ENCODE assay signal across 8 cellular contexts in genomic region chr16:57485916-57486857, GRCh38. TPM values are rescaled to one million over a fixed set of nuclear protein-coding genes. Genes with fewer than 3 reads are reported as not detected.
DNase-seq lines count a peak whose midpoint lies in the region; ATAC-seq and TF ChIP-seq lines count a peak whose summit lies in the region.

Gene DOK4 (minus strand): TSS chr16:57486493. CDS start chr16:57479507, 6,986 bp downstream.

- TSS peak; percentile 55 for BruUV-seq in mammary epithelial cell (replicated peaks; lab: Mats Ljungman, UMichigan)

- 0% methylated on average over 2 of the region's 73 CpGs for WGBS in mammary epithelial cell (ENCODE audit: low coverage, missing lambda C conversion rate)
- WGBS in spleen, 5 donors: 1 to 4% (median 2%) methylated on average over 18 to 73 of the region's 73 CpGs

- in situ Hi-C loops in mammary epithelial cell (cut with MboI; ENCODE audit: low sequenced_read_pairs in 2 of 2): no loop called here

- peaks cover 21% of the 10 kb centered on the region for H3K27me3 Mint-ChIP-seq in WTC11 (ENCODE audit: low read depth)

- DNase-seq in GM10266 (ENCODE audit: extremely low spot score): peak; percentile 97
- DNase-seq in NB4 (ENCODE audit: low read depth): peak; percentile 88
- peak; percentile 80 for DNase-seq in WTC11 (ENCODE audit: low spot score)
- DNase-seq in mammary epithelial cell: peak; percentile 74
- peak; percentile 97 for DNase-seq in iPS-NIHi7 (ENCODE audit: extremely low spot score)
- DNase-seq in spleen: peak; percentile 95
- DNase-seq in GF-D8 (lab: John Stamatoyannopoulos, UW): no peak

- no peak for TF ChIP-seq CTCF in GM10266 (IDR thresholded peaks at IDR 0.05; ENCODE audit: control insufficient read depth, insufficient read depth, low read depth, missing control alignments)
- no peak for TF ChIP-seq CTCF in HEK293 (tag by site-specific recombination; IDR thresholded peaks at IDR 0.05)
- no peak for TF ChIP-seq CTCF in NB4 (IDR thresholded peaks at IDR 0.05; ENCODE audit: low read depth, low read length)
- TF ChIP-seq CTCF in WTC11 (IDR thresholded peaks at IDR 0.05): no peak
- TF ChIP-seq CTCF in mammary epithelial cell (conservative IDR thresholded peaks at IDR 0.05 in 1 of 2, IDR thresholded peaks at IDR 0.05 in 1 of 2; ENCODE audit: extremely low read depth in 1 of 2, insufficient read depth in 1 of 2, low read depth in 1 of 2, low read length in 2 of 2): no peak
- peak in 1 of 11 experiments; percentile 28 for TF ChIP-seq CTCF in spleen (IDR thresholded peaks at IDR 0.05 in 8 of 11, conservative IDR thresholded peaks at IDR 0.05 in 3 of 11)

- H3K9me3 Mint-ChIP-seq in WTC11: peaks cover 15% of the 10 kb centered on the region

- H3K27ac ChIP-seq in HEK293 (ENCODE audit: extremely low read depth, low read depth, low read length): peak within 1 kb of the TSS; percentile 19; the same call in 1 of the 2 replicates
- H3K27ac ChIP-seq in mammary epithelial cell (ENCODE audit: insufficient read depth, low read depth, low read length): peak within 1 kb of the TSS; percentile 57
- H3K27ac ChIP-seq in spleen: peak within 1 kb of the TSS in 6 of 8 donors; percentile 19 to 71 (median 64)

- H3K4me2 ChIP-seq in mammary epithelial cell (ENCODE audit: insufficient read depth, low read depth, low read length): peak within 1 kb of the TSS; percentile 96

- H3K4me1 Mint-ChIP-seq in WTC11: peaks cover 16% of the 10 kb centered on the region

- H3K4me3 Mint-ChIP-seq in WTC11: peak within 1 kb of the TSS; percentile 76

- H2AFZ ChIP-seq in mammary epithelial cell (ENCODE audit: low read depth, low read length): peak within 1 kb of the TSS; percentile 93

- intact Hi-C loops in mammary epithelial cell (cut with micrococcal nuclease) (loop anchor here (1.0 to 2.0 kb wide), 3 partner anchors 40 to 186 kb away; partner anchors contain the start of gene CCDC102A), spleen (cut with DNase I; ENCODE audit: low total_unique reads) (no loop called here)

- H3K79me2 ChIP-seq in mammary epithelial cell (ENCODE audit: insufficient read depth, low read length): no peaks in the 10 kb centered on the region

- H3K4me3 ChIP-seq in HEK293 (ENCODE audit: low read depth, low read length) (peak within 1 kb of the TSS; percentile 65), NB4 (ENCODE audit: low read depth, low read length) (peak within 1 kb of the TSS; percentile 59), mammary epithelial cell (replicated peaks in 1 of 3; ENCODE audit: insufficient read depth in 1 of 3, low read depth in 2 of 3, low read length in 3 of 3) (peak within 1 kb of the TSS; percentile 71 to 81 (median 76)), spleen (peak within 1 kb of the TSS; percentile 45 to 85 (median 58))

- CTCF ChIA-PET in HEK293 (lab: Yijun Ruan, JAX) (interaction anchor here (1.2 to 1.8 kb wide), 2 partner anchors 23 to 415 kb away, joined by 3 to 4 read pairs; partner anchors contain the start of gene POLR2C), WTC11 (lab: Charles Lee) (interaction anchor here (0.6 to 3.3 kb wide), 10 partner anchors 10 to 67 kb away, joined by 3 to 48 read pairs (median 4); partner anchors contain the start of genes CCDC102A and POLR2C), mammary epithelial cell (lab: Charles Lee; ENCODE audit: low non-redundant PET) (no interaction called here)

- H3K36me3 Mint-ChIP-seq in WTC11: 0 out of 2 replicates have a peak, but pooled peaks cover 4% of the 10 kb centered on the region

- peak within 1 kb of the TSS; percentile 64 for H3K9ac ChIP-seq in mammary epithelial cell (ENCODE audit: insufficient read depth, low read length)

- dilution Hi-C loops in mammary epithelial cell (cut with HindIII; ENCODE audit: low sequenced_read_pairs): loop anchor here (5.0 kb wide), 2 partner anchors 94 to 146 kb away; no protein-coding TSS in a partner anchor

- H4K20me1 ChIP-seq in mammary epithelial cell (ENCODE audit: insufficient read depth, low read length): no peaks in the 10 kb centered on the region

- H3K27me3 ChIP-seq in mammary epithelial cell (ENCODE audit: insufficient read depth, low read length): no peaks in the 10 kb centered on the region
- H3K27me3 ChIP-seq in spleen (replicated peaks in 1 of 7): peaks cover 0 to 13% (median 0%) of the 10 kb centered on the region in 7 donors

- H3K27ac Mint-ChIP-seq in WTC11: no peak within 1 kb of the TSS

- TF ChIP-seq POLR2A in NB4 (IDR thresholded peaks at IDR 0.05; ENCODE audit: extremely low read depth, insufficient read length) (no peak), spleen (IDR thresholded peaks at IDR 0.05) (no peak)

- H3K36me3 ChIP-seq in HEK293 (ENCODE audit: control insufficient read depth in 2 of 2, insufficient read depth in 1 of 2, low read length in 2 of 2): no peaks in the 10 kb centered on the region
- no peaks in the 10 kb centered on the region for H3K36me3 ChIP-seq in mammary epithelial cell (ENCODE audit: insufficient read depth, low read length)
- no peaks in the 10 kb centered on the region for H3K36me3 ChIP-seq in spleen

- H3K4me1 ChIP-seq in HEK293 (ENCODE audit: control insufficient read depth, insufficient read depth, low read length): no peaks in the 10 kb centered on the region
- H3K4me1 ChIP-seq in mammary epithelial cell (ENCODE audit: insufficient read depth, low read length): peaks cover 11% of the 10 kb centered on the region
- H3K4me1 ChIP-seq in spleen: peaks cover 14 to 30% (median 25%) of the 10 kb centered on the region in 6 donors

- H3K9me3 ChIP-seq in HEK293 (ENCODE audit: control insufficient read depth, insufficient read depth, low read depth, low read length): no peaks in the 10 kb centered on the region
- no peaks in the 10 kb centered on the region for H3K9me3 ChIP-seq in mammary epithelial cell (replicated peaks; ENCODE audit: insufficient read depth, low read length)
- no peaks in the 10 kb centered on the region for H3K9me3 ChIP-seq in spleen

- POLR2A ChIA-PET in HEK293 (lab: Yijun Ruan, JAX): interaction anchor here (1.6 kb wide), 1 partner anchor 24 kb away, joined by 6 read pairs; the partner anchor contains the start of gene POLR2C
- POLR2A ChIA-PET in WTC11 (lab: Charles Lee): interaction anchor here (1.7 kb wide), 1 partner anchor 10 kb away, joined by 7 read pairs; no protein-coding TSS in a partner anchor

- ATAC-seq in WTC11: peak; percentile 92

TF ChIP-seq in HEK293, 187 proteins besides CTCF, POLR2A, EP300 and RAD21 (continues in another document):
- TF ChIP-seq ZNF777 (tag by site-specific recombination; IDR thresholded peaks at IDR 0.05; ENCODE audit: borderline replicate concordance) (0 out of 2 replicates have a peak, but pooled peaks have one; percentile 10), ZFHX2 (tag by site-specific recombination; conservative IDR thresholded peaks at IDR 0.05) (peak; percentile 67), ZNF404 (tag by site-specific recombination; IDR thresholded peaks at IDR 0.05) (no peak)

TF ChIP-seq in WTC11, 78 proteins besides CTCF, POLR2A, EP300 and RAD21 (continues in another document):
- TF ChIP-seq ATF3 (CRISPR knock-in tag; conservative IDR thresholded peaks at IDR 0.05) (no peak), NFE2L1 (CRISPR knock-in tag; IDR thresholded peaks at IDR 0.05) (0 out of 2 replicates have a peak, but pooled peaks have one; percentile 27), ESRRA (CRISPR knock-in tag; IDR thresholded peaks at IDR 0.05; ENCODE audit: borderline replicate concordance) (no peak), RORB (CRISPR knock-in tag; IDR thresholded peaks at IDR 0.05) (no peak), SOX15 (CRISPR knock-in tag; IDR thresholded peaks at IDR 0.05) (no peak), E2F1 (CRISPR knock-in tag; IDR thresholded peaks at IDR 0.05) (no peak), RELA (CRISPR knock-in tag; IDR thresholded peaks at IDR 0.05; ENCODE audit: borderline replicate concordance) (no peak), ZSCAN18 (CRISPR knock-in tag; IDR thresholded peaks at IDR 0.05) (no peak), GRHL2 (CRISPR knock-in tag; IDR thresholded peaks at IDR 0.05; ENCODE audit: insufficient replicate concordance, severe bottlenecking) (no peak), SP1 (CRISPR knock-in tag; conservative IDR thresholded peaks at IDR 0.05) (peak; percentile 74), MLX (CRISPR knock-in tag; IDR thresholded peaks at IDR 0.05) (no peak)

RNA-seq across cellular contexts. Expression of gene DOK4, which starts in this region (rescaled TPM):
- 21.8 to 25.0 TPM (median 21.9 TPM) in 3 replicates for total RNA-seq in WTC11 (2021)
- total RNA-seq in mammary epithelial cell: 10 to 100 TPM; 14.8 to 20.0 TPM
- polyA plus RNA-seq in mammary epithelial cell: 13.9 TPM
- polyA minus RNA-seq in mammary epithelial cell: 34.1 TPM
- 10 to 100 TPM in 6 of 7 donors, 1 to 10 TPM in 1; 7.3 to 19.8 (median 16.1) TPM for total RNA-seq in spleen
- 10 to 100 TPM in 1 of 3 donors, 1 to 10 TPM in 2; 4.1 to 10.0 (median 5.5) TPM for polyA plus RNA-seq in spleen
